ENCODE assay signal across 31 cellular contexts in the genomic region with DNA sequence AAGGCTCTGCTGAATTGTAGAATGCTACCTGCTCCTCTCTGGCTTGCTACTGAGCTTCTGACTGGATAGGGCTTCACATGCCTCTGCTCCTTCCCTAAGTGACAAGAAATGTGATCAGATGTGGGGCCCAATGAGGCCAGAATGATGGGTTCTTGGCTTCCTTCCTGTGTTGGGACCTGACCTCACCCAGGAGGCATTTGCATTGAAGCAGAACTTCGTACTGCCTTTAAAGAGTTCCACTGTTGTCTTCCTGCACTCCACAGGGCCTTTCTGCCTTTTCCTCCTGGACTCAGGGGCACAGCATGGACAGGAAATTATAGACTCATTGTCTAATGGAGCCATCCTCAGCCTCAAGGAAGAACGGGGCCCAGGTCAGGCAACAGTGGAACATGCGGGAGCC. TPM values are rescaled to one million over a fixed set of nuclear protein-coding genes. Genes with fewer than 3 reads are reported as not detected.
"Had no signal": no experiment of that assay in that cellular context is flagged by ENCODE, and none has a peak within 500 bp of the region (broad histone marks: within the 10 kb centered on the region; RNA-seq: fewer than 3 reads in every experiment).

No MANE protein-coding gene starts in this region.

- H3K36me3 ChIP-seq: cardiac muscle cell, heart left ventricle had no signal

- H3K27me3 ChIP-seq: body of pancreas, cardiac muscle cell, esophagus squamous epithelium, heart left ventricle had no signal

- ATAC-seq: activated T-helper 17 cell treated with anti-CD3 and anti-CD28 coated beads, Interleukin-2, amount 50 U/mL, for 72 hours; body of pancreas; effector memory CD8-positive, alpha-beta T cell; WTC11 had no signal

- FAIRE-seq: endometrium, endothelial cell of umbilical vein had no signal

- DNase-seq: activated CD4-positive, alpha-beta memory T cell treated with anti-CD3 and anti-CD28 coated beads, Interleukin-2, amount 10 ng/mL, durations not matched to agents 7 days and 5 days; activated CD4-positive, alpha-beta T cell treated with anti-CD3 and anti-CD28 coated beads for 1 hour; activated CD4-positive, alpha-beta T cell treated with anti-CD3 and anti-CD28 coated beads for 4 hours; activated CD4-positive, alpha-beta T cell treated with anti-CD3 and anti-CD28 coated beads, Interleukin-2, amount 10 ng/mL, durations not matched to agents 7 days and 5 days; activated CD4-positive, alpha-beta T cell treated with anti-CD3 and anti-CD28 coated beads, Interleukin-2, amount 50 U/mL, for 4 hours; activated CD8-positive, alpha-beta memory T cell treated with anti-CD3 and anti-CD28 coated beads, Interleukin-2, amount 50 U/mL, for 48 hours; activated effector memory CD4-positive, alpha-beta T cell treated with Interleukin-2 at 50 U/mL for 16 hours; activated gamma-delta T cell treated with Interleukin-2 at 50 U/mL for 16 hours; activated naive CD4-positive, alpha-beta T cell treated with anti-CD3 and anti-CD28 coated beads, Interleukin-2, amount 50 U/mL, for 16 hours; activated naive CD4-positive, alpha-beta T cell treated with Interleukin-2 at 50 U/mL for 16 hours; activated T-cell treated with anti-CD3 and anti-CD28 coated beads for 4 hours; activated T-cell treated with anti-CD3 and anti-CD28 coated beads, Interleukin-2, amount 50 U/mL, for 24 hours; amygdala; aorta; body of pancreas; central memory CD4-positive, alpha-beta T cell; cerebellar nuclear complex; effector CD4-positive, alpha-beta T cell; effector memory CD8-positive, alpha-beta T cell; esophagus squamous epithelium; foreskin melanocyte; glutamatergic neuron; heart left ventricle; T-helper 2 cell had no signal

- H3K4me3 ChIP-seq: body of pancreas, cardiac muscle cell, coronary artery, esophagus squamous epithelium, heart left ventricle had no signal

- H3K9me3 ChIP-seq: body of pancreas had no signal

- H3K4me1 ChIP-seq: esophagus squamous epithelium had no signal

- H3K27ac ChIP-seq: body of pancreas, cardiac muscle cell, coronary artery, epithelial cell of prostate, esophagus squamous epithelium, heart left ventricle had no signal

RNA-seq across cellular contexts. Expression of gene ZNF695, which starts 56.5 kb away (rescaled TPM):
- total RNA-seq: aorta, body of pancreas had no signal
- polyA plus RNA-seq: aorta, heart left ventricle had no signal
